Comparison of ENCODE assay signal across 34 cellular contexts in genomic region chr19:28541602-28542393, GRCh38.
"Had no signal": no experiment of that assay in that cellular context is flagged by ENCODE, and none has a peak within 500 bp of the region (broad histone marks: within the 10 kb centered on the region; RNA-seq: fewer than 3 reads in every experiment).

No MANE protein-coding gene starts in this region.

- H3K9ac ChIP-seq: SK-N-SH had no signal

- H3K4me3 Mint-ChIP-seq: activated CD4-positive, alpha-beta memory T cell treated with anti-CD3 and anti-CD28 coated beads, Interleukin-2, amount 10 ng/mL, durations not matched to agents 7 days and 5 days; activated CD8-positive, alpha-beta memory T cell treated with anti-CD3 and anti-CD28 coated beads, Interleukin-2, amount 10 ng/mL, durations not matched to agents 7 days and 5 days; activated naive CD4-positive, alpha-beta T cell treated with anti-CD3 and anti-CD28 coated beads, Interleukin-2, amount 10 ng/mL, durations not matched to agents 7 days and 5 days; activated naive CD8-positive, alpha-beta T cell; activated naive CD8-positive, alpha-beta T cell treated with anti-CD3 and anti-CD28 coated beads, Interleukin-2, amount 50 U/mL, for 24 hours; brain; T-cell; T-helper 17 cell had no signal

- DNase-seq: activated CD4-positive, alpha-beta memory T cell treated with anti-CD3 and anti-CD28 coated beads, Interleukin-2, amount 10 ng/mL, durations not matched to agents 7 days and 5 days; activated CD4-positive, alpha-beta T cell treated with anti-CD3 and anti-CD28 coated beads for 1 hour; activated CD4-positive, alpha-beta T cell treated with anti-CD3 and anti-CD28 coated beads for 48 hours; activated CD4-positive, CD25-positive, alpha-beta regulatory T cell; activated CD8-positive, alpha-beta memory T cell treated with anti-CD3 and anti-CD28 coated beads for 24 hours; activated CD8-positive, alpha-beta memory T cell treated with anti-CD3 and anti-CD28 coated beads, Interleukin-2, amount 10 ng/mL, durations not matched to agents 7 days and 5 days; activated CD8-positive, alpha-beta memory T cell treated with anti-CD3 and anti-CD28 coated beads, Interleukin-2, amount 50 U/mL, for 48 hours; activated effector memory CD4-positive, alpha-beta T cell treated with Interleukin-2 at 50 U/mL for 16 hours; activated naive CD4-positive, alpha-beta T cell treated with anti-CD3 and anti-CD28 coated beads, Interleukin-2, amount 10 ng/mL, durations not matched to agents 7 days and 5 days; activated naive CD8-positive, alpha-beta T cell treated with anti-CD3 and anti-CD28 coated beads, Interleukin-2, amount 50 U/mL, for 24 hours; activated T-cell treated with anti-CD3 and anti-CD28 coated beads, Interleukin-2, amount 50 U/mL, for 48 hours; anterior cingulate cortex; caudate nucleus; MM.1S; NCI-H1105; NCI-H1436; NCI-H1694; NCI-H2029; NCI-H345; NCI-H524 treated with DMSO at 0.1 percent for 48 hours; NCI-H748 treated with DMSO at 0.1 percent for 48 hours; NK-92 treated with Interleukin-12 subunit alpha and Interleukin-12 subunit beta, amount 100 ng/mL, for 24 hours; PC-3; Peyer's patch; RPMI8226; SHP77 treated with DMSO at 0.1 percent for 48 hours; SK-N-SH; T-cell; T-helper 17 cell; T-helper 9 cell; WERI-Rb-1 had no signal

- H3K4me3 ChIP-seq: Peyer's patch, SJSA1 had no signal

- ATAC-seq: activated CD8-positive, alpha-beta memory T cell treated with anti-CD3 and anti-CD28 coated beads, Interleukin-2, amount 10 ng/mL, durations not matched to agents 7 days and 5 days; activated naive CD8-positive, alpha-beta T cell treated with anti-CD3 and anti-CD28 coated beads, Interleukin-2, amount 50 U/mL, for 24 hours; PC-3; T-cell; T-helper 17 cell had no signal

- H3K36me3 ChIP-seq: Peyer's patch, SJSA1, WERI-Rb-1 had no signal

- H3K27ac Mint-ChIP-seq: activated CD4-positive, alpha-beta memory T cell treated with anti-CD3 and anti-CD28 coated beads, Interleukin-2, amount 10 ng/mL, durations not matched to agents 7 days and 5 days; activated CD8-positive, alpha-beta memory T cell treated with anti-CD3 and anti-CD28 coated beads, Interleukin-2, amount 10 ng/mL, durations not matched to agents 7 days and 5 days; activated naive CD8-positive, alpha-beta T cell; activated naive CD8-positive, alpha-beta T cell treated with anti-CD3 and anti-CD28 coated beads, Interleukin-2, amount 50 U/mL, for 24 hours; T-cell; T-helper 17 cell had no signal

- H3K27me3 Mint-ChIP-seq: activated CD4-positive, alpha-beta memory T cell treated with anti-CD3 and anti-CD28 coated beads, Interleukin-2, amount 10 ng/mL, durations not matched to agents 7 days and 5 days; activated CD8-positive, alpha-beta memory T cell treated with anti-CD3 and anti-CD28 coated beads, Interleukin-2, amount 10 ng/mL, durations not matched to agents 7 days and 5 days; activated naive CD4-positive, alpha-beta T cell treated with anti-CD3 and anti-CD28 coated beads, Interleukin-2, amount 10 ng/mL, durations not matched to agents 7 days and 5 days; activated naive CD8-positive, alpha-beta T cell; T-cell; T-helper 17 cell had no signal

- H3K4me1 Mint-ChIP-seq: activated CD4-positive, alpha-beta memory T cell treated with anti-CD3 and anti-CD28 coated beads, Interleukin-2, amount 10 ng/mL, durations not matched to agents 7 days and 5 days; activated CD8-positive, alpha-beta memory T cell treated with anti-CD3 and anti-CD28 coated beads, Interleukin-2, amount 10 ng/mL, durations not matched to agents 7 days and 5 days; activated naive CD4-positive, alpha-beta T cell treated with anti-CD3 and anti-CD28 coated beads, Interleukin-2, amount 10 ng/mL, durations not matched to agents 7 days and 5 days; activated naive CD8-positive, alpha-beta T cell treated with anti-CD3 and anti-CD28 coated beads, Interleukin-2, amount 50 U/mL, for 24 hours; T-cell; T-helper 17 cell had no signal

- H3K9me3 ChIP-seq: Peyer's patch, SJSA1, SK-N-SH had no signal

- H3K9me2 ChIP-seq: SK-N-SH had no signal

- H3K4me2 ChIP-seq: SK-N-SH had no signal

- H3K4me1 ChIP-seq: Peyer's patch, SJSA1 had no signal

- H3K27me3 ChIP-seq: Peyer's patch, SJSA1 had no signal

- H3K27ac ChIP-seq: Peyer's patch, SJSA1, WERI-Rb-1 had no signal

- H3K36me3 Mint-ChIP-seq: activated CD8-positive, alpha-beta memory T cell treated with anti-CD3 and anti-CD28 coated beads, Interleukin-2, amount 10 ng/mL, durations not matched to agents 7 days and 5 days; activated naive CD4-positive, alpha-beta T cell treated with anti-CD3 and anti-CD28 coated beads, Interleukin-2, amount 10 ng/mL, durations not matched to agents 7 days and 5 days; activated naive CD8-positive, alpha-beta T cell; brain; T-cell had no signal
